Comparison of ENCODE assay signal across 17 cellular contexts in the genomic region with DNA sequence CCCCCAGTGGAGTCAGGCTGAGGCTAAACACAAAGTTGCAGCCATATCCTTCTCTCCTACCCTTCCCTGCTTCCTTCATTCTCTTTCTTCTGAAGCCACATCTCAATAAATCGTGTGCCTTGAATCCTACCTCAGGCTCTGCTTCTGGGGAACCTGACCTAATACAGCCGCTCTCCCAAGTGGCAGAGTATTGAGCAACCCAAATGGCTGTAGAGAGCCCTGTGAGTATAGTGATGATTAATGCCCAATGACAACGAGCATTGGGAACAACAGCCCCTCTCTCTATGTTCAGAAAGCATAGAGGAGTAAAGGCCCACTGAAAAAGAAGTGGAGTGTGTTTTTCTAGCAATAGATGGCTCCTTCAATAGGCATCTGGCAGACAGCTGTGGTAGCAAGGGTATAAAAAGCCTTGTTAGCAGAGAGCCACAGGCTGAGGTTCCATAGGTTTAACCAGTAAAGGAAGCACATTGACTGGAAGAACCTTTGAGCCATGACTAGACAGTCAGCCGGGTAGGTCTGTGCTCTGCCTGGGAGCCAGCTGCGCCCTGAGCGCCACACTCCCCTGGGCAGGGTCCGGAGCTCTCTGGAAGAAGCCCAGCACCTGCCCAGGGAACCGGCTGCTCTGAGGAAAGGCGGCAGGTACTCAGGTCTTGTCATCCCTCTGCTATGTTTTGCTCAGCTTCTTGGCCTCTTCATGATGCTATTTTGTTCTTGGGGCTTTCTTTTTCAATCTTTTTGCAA. TPM values are rescaled to one million over a fixed set of nuclear protein-coding genes. Genes with fewer than 3 reads are reported as not detected.
DNase-seq lines count a peak whose midpoint lies in the region; ATAC-seq, FAIRE-seq and TF ChIP-seq lines count a peak whose summit lies in the region.
"Had no signal": no experiment of that assay in that cellular context is flagged by ENCODE, and none has a peak within 500 bp of the region (broad histone marks: within the 10 kb centered on the region; RNA-seq: fewer than 3 reads in every experiment).

No MANE protein-coding gene starts in this region.

- no peaks in the 10 kb centered on the region for H3K79me1 ChIP-seq in H1 (ENCODE audit: low read depth, low read length)

- TF ChIP-seq POLR2A in H1 (IDR thresholded peaks at IDR 0.05; ENCODE audit: control extremely low read depth in 1 of 2, low read depth in 2 of 2, low read length in 2 of 2) (no peak), sigmoid colon (IDR thresholded peaks at IDR 0.05) (no peak), gastroesophageal sphincter (IDR thresholded peaks at IDR 0.05) (no peak)

- no peak overlapping the region for H3K23ac ChIP-seq in H1 (ENCODE audit: insufficient read length)

- no peak overlapping the region for H2BK20ac ChIP-seq in H1 (ENCODE audit: low read length)

- H3K9ac ChIP-seq in DND-41 (ENCODE audit: low read depth, low read length) (peak overlapping the region; percentile 5; the same call in 1 of the 2 replicates), H1 (replicated peaks in 1 of 4; ENCODE audit: extremely low read depth in 1 of 4, low read depth in 3 of 4, low read length in 3 of 4) (no peak overlapping the region)
- H3K9ac ChIP-seq: SK-N-SH had no signal

- WGBS in H1 (ENCODE audit: extremely low coverage in 1 of 2, insufficient coverage in 1 of 2, insufficient read length in 1 of 2, insufficient replicate concordance in 2 of 2, low coverage in 1 of 2, low lambda C conversion rate in 2 of 2, missing lambda C conversion rate in 1 of 2), 2 experiments, result 92% methylated on average over 9 of the region's 9 CpGs; no CpG with 5 or more reads in 1 of the 2 experiments
- 78 to 88% methylated on average over 9 of the region's 9 CpGs for WGBS in sigmoid colon, 2 donors
- 90 to 92% methylated on average over 3 to 6 of the region's 9 CpGs for WGBS in gastroesophageal sphincter (ENCODE audit: low coverage in 1 of 2), 2 donors

- no peak for FAIRE-seq in H1 (lab: Jason Lieb, UNC)

- POLR2A ChIA-PET in H1 (lab: Charles Lee; ENCODE audit: partially characterized antibody), result interaction anchor here (0.5 to 1.7 kb wide), 3 partner anchors 8 to 679 kb away, joined by 3 to 4 read pairs (median 3); no protein-coding TSS in a partner anchor

- no peak overlapping the region for H3K14ac ChIP-seq in H1 (ENCODE audit: insufficient read length)

- H3K9me3 ChIP-seq in DND-41 (ENCODE audit: insufficient read depth, low read length, severe bottlenecking) (no peaks in the 10 kb centered on the region), H1 (ENCODE audit: insufficient read depth in 2 of 2, low read depth in 1 of 2, low read length in 1 of 2) (no peaks in the 10 kb centered on the region), sigmoid colon (no peaks in the 10 kb centered on the region), gastroesophageal sphincter (no peaks in the 10 kb centered on the region)
- H3K9me3 ChIP-seq: BE2C, SK-N-SH had no signal

- ATAC-seq in DND-41 (ENCODE audit: insufficient read depth, low read depth), result no peak
- ATAC-seq in gastroesophageal sphincter, result no peak
- ATAC-seq in HG02938 (IDR thresholded peaks at IDR 0.05; ENCODE audit: unreplicated experiment), result no peak
- ATAC-seq in HG02642 (IDR thresholded peaks at IDR 0.05; ENCODE audit: poor library complexity, unreplicated experiment), result no peak
- ATAC-seq: GM23338, PC-3 had no signal

- CTCF ChIA-PET in H1 (lab: Charles Lee; ENCODE audit: partially characterized antibody), result interaction anchor here (0.6 to 5.6 kb wide), 10 partner anchors 7 to 746 kb away, joined by 3 to 60 read pairs (median 4); no protein-coding TSS in a partner anchor

- no peak overlapping the region for H3K4me3 ChIP-seq in DND-41 (ENCODE audit: low read depth in 1 of 2, low read length in 2 of 2)
- no peak overlapping the region for H3K4me3 ChIP-seq in H1 (ENCODE audit: extremely low read depth in 1 of 4, insufficient read depth in 2 of 4, low read depth in 3 of 4, low read length in 4 of 4)
- H3K4me3 ChIP-seq in sigmoid colon, result no peak overlapping the region
- no peak overlapping the region for H3K4me3 ChIP-seq in gastroesophageal sphincter
- H3K4me3 ChIP-seq: GM23338 had no signal

- no peak overlapping the region for H4K5ac ChIP-seq in H1 (ENCODE audit: insufficient read length, low read depth, low read length)

- H3K27me3 ChIP-seq in DND-41 (ENCODE audit: insufficient read depth, low read length, poor library complexity), result no peaks in the 10 kb centered on the region
- H3K27me3 ChIP-seq in H1 (replicated peaks in 1 of 4; ENCODE audit: control insufficient read depth in 3 of 4, extremely low read depth in 1 of 4, insufficient read depth in 3 of 4, low read length in 3 of 4), result no peaks in the 10 kb centered on the region
- H3K27me3 ChIP-seq in sigmoid colon, result no peaks in the 10 kb centered on the region
- H3K27me3 ChIP-seq in gastroesophageal sphincter, result no peaks in the 10 kb centered on the region
- H3K27me3 ChIP-seq: BE2C had no signal

- H3K4me1 ChIP-seq in DND-41 (ENCODE audit: insufficient read depth, low read length), result peaks cover 50% of the 10 kb centered on the region
- H3K4me1 ChIP-seq in H1 (replicated peaks in 1 of 4; ENCODE audit: control insufficient read depth in 3 of 4, insufficient read depth in 4 of 4, low read length in 3 of 4), result no peaks in the 10 kb centered on the region
- H3K4me1 ChIP-seq in sigmoid colon, result no peaks in the 10 kb centered on the region
- no peaks in the 10 kb centered on the region for H3K4me1 ChIP-seq in gastroesophageal sphincter

- H4K8ac ChIP-seq in H1 (ENCODE audit: extremely low read depth, insufficient read depth, low read length), result no peak overlapping the region

- H3K79me2 ChIP-seq in DND-41 (ENCODE audit: insufficient read depth, low read length), result no peaks in the 10 kb centered on the region
- no peaks in the 10 kb centered on the region for H3K79me2 ChIP-seq in H1 (ENCODE audit: control insufficient read depth in 1 of 2, insufficient read depth in 2 of 2, low read length in 2 of 2)

- H4K91ac ChIP-seq in H1 (replicated peaks; ENCODE audit: insufficient read length, low read length), result no peak overlapping the region

- H3K56ac ChIP-seq in H1 (replicated peaks; ENCODE audit: insufficient read length, low read depth, low read length), result no peak overlapping the region

- intact Hi-C loops in sigmoid colon (cut with DNase I), result no loop called here

- H3K4me2 ChIP-seq in DND-41 (ENCODE audit: insufficient read depth, low read length) (peak overlapping the region; percentile 42), H1 (ENCODE audit: insufficient read depth in 1 of 2, low read depth in 2 of 2, low read length in 2 of 2) (no peak overlapping the region)
- H3K4me2 ChIP-seq: GM23338, SK-N-SH had no signal

- no peak overlapping the region for H2BK120ac ChIP-seq in H1 (replicated peaks; ENCODE audit: low read depth, low read length)

- H3K18ac ChIP-seq in H1 (ENCODE audit: extremely low read depth, low read length), result no peak overlapping the region

- no peak overlapping the region for H2AK5ac ChIP-seq in H1 (ENCODE audit: low read depth, low read length)

- H2BK5ac ChIP-seq in H1 (ENCODE audit: low read depth, low read length), result no peak overlapping the region

- H3K36me3 ChIP-seq in DND-41 (ENCODE audit: insufficient read depth, low read length), result no peaks in the 10 kb centered on the region
- H3K36me3 ChIP-seq in H1 (ENCODE audit: control insufficient read depth in 2 of 4, insufficient read depth in 4 of 4, low read length in 3 of 4), result no peaks in the 10 kb centered on the region
- no peaks in the 10 kb centered on the region for H3K36me3 ChIP-seq in sigmoid colon
- no peaks in the 10 kb centered on the region for H3K36me3 ChIP-seq in gastroesophageal sphincter
- H3K36me3 ChIP-seq: BE2C had no signal

- no peak for TF ChIP-seq EP300 in H1 (IDR thresholded peaks at IDR 0.05; ENCODE audit: borderline replicate concordance in 1 of 2, low read depth in 2 of 2, low read length in 2 of 2)
- TF ChIP-seq EP300 in sigmoid colon (IDR thresholded peaks at IDR 0.05), result no peak
- no peak for TF ChIP-seq EP300 in gastroesophageal sphincter (IDR thresholded peaks at IDR 0.05)

- TF ChIP-seq CTCF in DND-41 (IDR thresholded peaks at IDR 0.05; ENCODE audit: borderline replicate concordance, extremely low read depth, low read length, poor library complexity, severe bottlenecking), result peak; percentile 31
- TF ChIP-seq CTCF in H1 (IDR thresholded peaks at IDR 0.05; ENCODE audit: control extremely low read depth in 1 of 3, insufficient read depth in 1 of 3, low read depth in 1 of 3, low read length in 3 of 3), result no peak
- no peak for TF ChIP-seq CTCF in sigmoid colon (IDR thresholded peaks at IDR 0.05)
- TF ChIP-seq CTCF in gastroesophageal sphincter (IDR thresholded peaks at IDR 0.05), result no peak

- H2BK12ac ChIP-seq in H1 (ENCODE audit: low read depth, low read length), result no peak overlapping the region

- H2BK15ac ChIP-seq in H1 (ENCODE audit: low read length), result peak overlapping the region; percentile 72; the same call in 1 of the 2 replicates

- DNase-seq in DND-41 (no peak), HCEC 1CT (peak; percentile 26), H1 (ENCODE audit: low read depth in 1 of 2, low spot score in 2 of 2) (no peak), sigmoid colon (peak; percentile 27), activated gamma-delta T cell treated with Interleukin-2 at 50 U/mL for 16 hours (no peak)
- DNase-seq: BE2C; CD8-positive, alpha-beta memory T cell; MV-4-11; NCI-H146; NCI-H69; NK-92 treated with Interleukin-12 subunit alpha and Interleukin-12 subunit beta, amount 100 ng/mL, for 24 hours; PC-3; SK-N-SH had no signal

- no peak overlapping the region for H2AFZ ChIP-seq in DND-41 (ENCODE audit: low read depth, low read length)
- no peak overlapping the region for H2AFZ ChIP-seq in H1 (ENCODE audit: low read length)
- H2AFZ ChIP-seq: GM23338 had no signal

- no peak overlapping the region for H3K4ac ChIP-seq in H1 (replicated peaks; ENCODE audit: insufficient read length, low read depth, low read length)

- H4K20me1 ChIP-seq in DND-41 (ENCODE audit: insufficient read depth, low read length) (no peaks in the 10 kb centered on the region), H1 (replicated peaks in 1 of 2; ENCODE audit: control insufficient read depth in 1 of 2, insufficient read depth in 2 of 2, low read length in 2 of 2) (no peaks in the 10 kb centered on the region)

- no peak for TF ChIP-seq RAD21 in H1 (IDR thresholded peaks at IDR 0.05 in 1 of 2, conservative IDR thresholded peaks at IDR 0.05 in 1 of 2; ENCODE audit: low read depth in 2 of 2, low read length in 2 of 2)

- no peaks in the 10 kb centered on the region for H3K23me2 ChIP-seq in H1 (ENCODE audit: low read depth, low read length)

- peak overlapping the region; percentile 81 for H3K27ac ChIP-seq in DND-41 (ENCODE audit: low read length)
- H3K27ac ChIP-seq in H1 (ENCODE audit: low read depth, low read length), result no peak overlapping the region
- H3K27ac ChIP-seq in sigmoid colon, result no peak overlapping the region
- H3K27ac ChIP-seq in gastroesophageal sphincter, result no peak overlapping the region

RNA-seq across cellular contexts. Expression of gene HSPA9, which starts 22.6 kb away (rescaled TPM):
- total RNA-seq in H1 (2021; fragmentation: NEBNext Ultra II Directional; extraction: Animal tissue kit (Norgen Biotek cat#: 25700)), result 395 and 396 TPM in 2 replicates
- 175 and 191 TPM in 2 replicates for polyA plus RNA-seq in H1 (2011; rRNA removed)
- polyA plus RNA-seq in H1 (2011; cell fraction: cytosol; rRNA removed), result 234 TPM
- polyA plus RNA-seq in H1 (2011; cell fraction: nucleus; rRNA removed), result 241 TPM
- 278 to 534 TPM (median 326 TPM) in 4 replicates for polyA plus RNA-seq in H1 (2012, experiment 1 of 2)
- polyA plus RNA-seq in H1 (2012, experiment 2 of 2), result 43.2 TPM
- polyA plus RNA-seq in H1 (2013, experiment 1 of 2), result 237 TPM
- polyA plus RNA-seq in H1 (2013, experiment 2 of 2), result 226 TPM
- polyA minus RNA-seq in H1 (2011; rRNA and poly(A)+ RNA removed), result 421 and 480 TPM in 2 replicates
- polyA minus RNA-seq in H1 (2011; cell fraction: cytosol; rRNA and poly(A)+ RNA removed), result 298 TPM
- polyA minus RNA-seq in H1 (2011; cell fraction: nucleus; rRNA and poly(A)+ RNA removed), result 278 TPM
- 100 to 1,000 TPM; 148 to 244 (median 192) TPM for total RNA-seq in sigmoid colon
- polyA plus RNA-seq in sigmoid colon, result 100 to 1,000 TPM in 2 of 3 donors, 10 to 100 TPM in 1; 75.1 to 136 (median 101) TPM
- 100 to 1,000 TPM; 201 to 367 (median 267) TPM for total RNA-seq in gastroesophageal sphincter

RNA-seq across cellular contexts. Expression of gene ETF1, which starts 54.8 kb away (rescaled TPM):
- 168 TPM in 2 replicates for total RNA-seq in H1 (2021; fragmentation: NEBNext Ultra II Directional; extraction: Animal tissue kit (Norgen Biotek cat#: 25700))
- polyA plus RNA-seq in H1 (2011; rRNA removed) (31.1 and 50.5 TPM in 2 replicates), sigmoid colon (10 to 100 TPM; 49.9 to 62.0 (median 58.4) TPM)
- polyA plus RNA-seq in H1 (2011; cell fraction: cytosol; rRNA removed), result 60.6 TPM
- 23.6 TPM for polyA plus RNA-seq in H1 (2011; cell fraction: nucleus; rRNA removed)
- polyA plus RNA-seq in H1 (2012, experiment 1 of 2), result 76.5 to 111 TPM (median 97.0 TPM) in 4 replicates
- 11.2 TPM for polyA plus RNA-seq in H1 (2012, experiment 2 of 2)
- polyA plus RNA-seq in H1 (2013, experiment 1 of 2), result 98.4 TPM
- polyA plus RNA-seq in H1 (2013, experiment 2 of 2), result 95.8 TPM
- 109 and 158 TPM in 2 replicates for polyA minus RNA-seq in H1 (2011; rRNA and poly(A)+ RNA removed)
- polyA minus RNA-seq in H1 (2011; cell fraction: cytosol; rRNA and poly(A)+ RNA removed), result 76.5 TPM
- polyA minus RNA-seq in H1 (2011; cell fraction: nucleus; rRNA and poly(A)+ RNA removed), result 53.9 TPM
- total RNA-seq in sigmoid colon (100 to 1,000 TPM in 2 of 4 donors, 10 to 100 TPM in 2; 67.0 to 117 (median 106) TPM), gastroesophageal sphincter (100 to 1,000 TPM; 108 to 163 (median 127) TPM)

Comparison
In these comparisons a context has a peak if more than half of its experiments do, and no peak if none do; other contexts are left out.
1. DNase-seq: peak in HCEC 1CT (single experiment) and sigmoid colon (single experiment); none in DND-41 (single experiment), H1 (0 of 2) and activated gamma-delta T cell treated with Interleukin-2 at 50 U/mL for 16 hours (single experiment).